ENCODE assay signal across 1 cellular context in genomic region chr14:53152909-53153701, GRCh38.
TF ChIP-seq lines count a peak whose summit lies in the region.

TSS of gene DDHD1 (minus strand) at chr14:53153323. CDS start at chr14:53153098, 225 bp downstream.

TF ChIP-seq in H1, 55 proteins besides CTCF, POLR2A, EP300 and RAD21:
- TF ChIP-seq HDAC6 (IDR thresholded peaks at IDR 0.05; ENCODE audit: low read depth, low read length) (no peak), NANOG (IDR thresholded peaks at IDR 0.05; ENCODE audit: insufficient read depth, low read depth, low read length, poor library complexity, severe bottlenecking) (no peak), JUND (IDR thresholded peaks at IDR 0.05; ENCODE audit: low read length) (no peak), KDM1A (IDR thresholded peaks at IDR 0.05; ENCODE audit: borderline replicate concordance, low read length) (no peak), SUZ12 (IDR thresholded peaks at IDR 0.05; ENCODE audit: low read length) (no peak), CBX5 (IDR thresholded peaks at IDR 0.05; ENCODE audit: low read depth, low read length) (no peak), GTF2F1 (IDR thresholded peaks at IDR 0.05; ENCODE audit: borderline replicate concordance, low read depth, low read length) (no peak), KDM5A (IDR thresholded peaks at IDR 0.05; ENCODE audit: low read length) (no peak), CREB1 (IDR thresholded peaks at IDR 0.05) (0 out of 2 replicates have a peak, but pooled peaks have one; percentile 24), RXRA (IDR thresholded peaks at IDR 0.05; ENCODE audit: insufficient read depth, low read depth, low read length) (no peak), EZH2 (IDR thresholded peaks at IDR 0.05; ENCODE audit: low read depth, low read length, severe bottlenecking) (no peak), CBX8 (IDR thresholded peaks at IDR 0.05; ENCODE audit: borderline replicate concordance, low read depth, low read length) (no peak), CHD1 (IDR thresholded peaks at IDR 0.05; ENCODE audit: low read depth, low read length) (no peak), CHD2 (IDR thresholded peaks at IDR 0.05; ENCODE audit: low read length) (no peak), SIRT6 (IDR thresholded peaks at IDR 0.05; ENCODE audit: low read length) (no peak), POU5F1 (IDR thresholded peaks at IDR 0.05; ENCODE audit: low read depth, low read length) (no peak), RFX5 (IDR thresholded peaks at IDR 0.05; ENCODE audit: borderline replicate concordance, low read depth, low read length) (no peak), HDAC2 (IDR thresholded peaks at IDR 0.05; ENCODE audit: borderline replicate concordance in 1 of 2, low read depth in 2 of 2, low read length in 2 of 2) (no peak), ZNF274 (IDR thresholded peaks at IDR 0.05; ENCODE audit: borderline replicate concordance, extremely low read depth, low read length) (no peak), ASH2L (IDR thresholded peaks at IDR 0.05; ENCODE audit: low read length) (peak; percentile 19), TCF12 (IDR thresholded peaks at IDR 0.05; ENCODE audit: low read depth, low read length) (no peak), NRF1 (IDR thresholded peaks at IDR 0.05; ENCODE audit: low read depth, low read length) (no peak), BCL11A (IDR thresholded peaks at IDR 0.05; ENCODE audit: low read depth in 2 of 2, low read length in 2 of 2) (no peak), TAF7 (optimal IDR thresholded peaks at IDR 0.05; ENCODE audit: borderline replicate concordance, low read depth, low read length) (peak; percentile 29), SP4 (IDR thresholded peaks at IDR 0.05; ENCODE audit: low read length) (no peak), SIN3A (conservative IDR thresholded peaks at IDR 0.05 in 1 of 2, IDR thresholded peaks at IDR 0.05 in 1 of 2; ENCODE audit: low read depth in 1 of 2, low read length in 2 of 2) (0 out of 4 replicates have a peak, but pooled peaks of 1 of the 2 experiments have one; percentile 25), SAP30 (IDR thresholded peaks at IDR 0.05; ENCODE audit: insufficient read depth, insufficient replicate concordance, low read length) (no peak), SP1 (IDR thresholded peaks at IDR 0.05; ENCODE audit: low read depth, low read length) (no peak), JUN (IDR thresholded peaks at IDR 0.05; ENCODE audit: low read depth, low read length) (no peak), TEAD4 (IDR thresholded peaks at IDR 0.05; ENCODE audit: low read depth, low read length) (no peak), BACH1 (IDR thresholded peaks at IDR 0.05; ENCODE audit: low read length) (peak; percentile 6; the same call in 1 of the 2 replicates), SP2 (IDR thresholded peaks at IDR 0.05; ENCODE audit: low read length) (no peak), MAFK (IDR thresholded peaks at IDR 0.05; ENCODE audit: low read depth, low read length) (no peak), TBP (IDR thresholded peaks at IDR 0.05; ENCODE audit: low read depth, low read length) (peak; percentile 54; the same call in 1 of the 2 replicates), FOSL1 (IDR thresholded peaks at IDR 0.05; ENCODE audit: insufficient read depth, low read depth, low read length) (no peak), TAF1 (IDR thresholded peaks at IDR 0.05; ENCODE audit: low read depth, low read length) (peak; percentile 66), EGR1 (IDR thresholded peaks at IDR 0.05; ENCODE audit: borderline replicate concordance, low read depth, low read length) (no peak), MAX (IDR thresholded peaks at IDR 0.05) (peak; percentile 77), PHF8 (conservative IDR thresholded peaks at IDR 0.05; ENCODE audit: low read depth, low read length) (peak; percentile 62), SRF (IDR thresholded peaks at IDR 0.05; ENCODE audit: low read depth, low read length) (no peak), GABPA (IDR thresholded peaks at IDR 0.05; ENCODE audit: borderline replicate concordance, insufficient read depth, low read length) (no peak), POLR2AphosphoS5 (IDR thresholded peaks at IDR 0.05; ENCODE audit: low read depth, low read length) (peak; percentile 33), KDM4A (IDR thresholded peaks at IDR 0.05; ENCODE audit: low read depth, low read length, severe bottlenecking) (peak; percentile 18), CHD7 (IDR thresholded peaks at IDR 0.05; ENCODE audit: insufficient replicate concordance, low read length) (no peak), CTBP2 (IDR thresholded peaks at IDR 0.05; ENCODE audit: borderline replicate concordance, insufficient read depth, insufficient read length, low read length) (no peak), RBBP5 (IDR thresholded peaks at IDR 0.05; ENCODE audit: borderline replicate concordance, low read depth, low read length) (peak; percentile 48; the same call in 1 of the 2 replicates), CEBPB (IDR thresholded peaks at IDR 0.05; ENCODE audit: low read depth, low read length) (no peak), BRCA1 (IDR thresholded peaks at IDR 0.05; ENCODE audit: low read depth, low read length) (no peak), SIX5 (IDR thresholded peaks at IDR 0.05; ENCODE audit: low read depth, low read length) (no peak), RNF2 (IDR thresholded peaks at IDR 0.05; ENCODE audit: borderline replicate concordance, low read depth, low read length, missing control alignments, poor library complexity, severe bottlenecking) (no peak), YY1 (IDR thresholded peaks at IDR 0.05; ENCODE audit: low read depth, low read length) (no peak)
- TF ChIP-seq, protein P1, sequence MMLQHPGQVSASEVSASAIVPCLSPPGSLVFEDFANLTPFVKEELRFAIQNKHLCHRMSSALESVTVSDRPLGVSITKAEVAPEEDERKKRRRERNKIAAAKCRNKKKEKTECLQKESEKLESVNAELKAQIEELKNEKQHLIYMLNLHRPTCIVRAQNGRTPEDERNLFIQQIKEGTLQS (IDR thresholded peaks at IDR 0.05; ENCODE audit: insufficient read depth, low read depth, low read length), result no peak
- TF ChIP-seq, protein P2, sequence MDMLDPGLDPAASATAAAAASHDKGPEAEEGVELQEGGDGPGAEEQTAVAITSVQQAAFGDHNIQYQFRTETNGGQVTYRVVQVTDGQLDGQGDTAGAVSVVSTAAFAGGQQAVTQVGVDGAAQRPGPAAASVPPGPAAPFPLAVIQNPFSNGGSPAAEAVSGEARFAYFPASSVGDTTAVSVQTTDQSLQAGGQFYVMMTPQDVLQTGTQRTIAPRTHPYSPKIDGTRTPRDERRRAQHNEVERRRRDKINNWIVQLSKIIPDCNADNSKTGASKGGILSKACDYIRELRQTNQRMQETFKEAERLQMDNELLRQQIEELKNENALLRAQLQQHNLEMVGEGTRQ (IDR thresholded peaks at IDR 0.05; ENCODE audit: low read length), result no peak
- TF ChIP-seq, protein P3, sequence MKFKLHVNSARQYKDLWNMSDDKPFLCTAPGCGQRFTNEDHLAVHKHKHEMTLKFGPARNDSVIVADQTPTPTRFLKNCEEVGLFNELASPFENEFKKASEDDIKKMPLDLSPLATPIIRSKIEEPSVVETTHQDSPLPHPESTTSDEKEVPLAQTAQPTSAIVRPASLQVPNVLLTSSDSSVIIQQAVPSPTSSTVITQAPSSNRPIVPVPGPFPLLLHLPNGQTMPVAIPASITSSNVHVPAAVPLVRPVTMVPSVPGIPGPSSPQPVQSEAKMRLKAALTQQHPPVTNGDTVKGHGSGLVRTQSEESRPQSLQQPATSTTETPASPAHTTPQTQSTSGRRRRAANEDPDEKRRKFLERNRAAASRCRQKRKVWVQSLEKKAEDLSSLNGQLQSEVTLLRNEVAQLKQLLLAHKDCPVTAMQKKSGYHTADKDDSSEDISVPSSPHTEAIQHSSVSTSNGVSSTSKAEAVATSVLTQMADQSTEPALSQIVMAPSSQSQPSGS (IDR thresholded peaks at IDR 0.05; ENCODE audit: low read length), result no peak
- TF ChIP-seq, protein P4, sequence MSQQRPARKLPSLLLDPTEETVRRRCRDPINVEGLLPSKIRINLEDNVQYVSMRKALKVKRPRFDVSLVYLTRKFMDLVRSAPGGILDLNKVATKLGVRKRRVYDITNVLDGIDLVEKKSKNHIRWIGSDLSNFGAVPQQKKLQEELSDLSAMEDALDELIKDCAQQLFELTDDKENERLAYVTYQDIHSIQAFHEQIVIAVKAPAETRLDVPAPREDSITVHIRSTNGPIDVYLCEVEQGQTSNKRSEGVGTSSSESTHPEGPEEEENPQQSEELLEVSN (IDR thresholded peaks at IDR 0.05), result peak; percentile 76
